10 cellular contexts compared by ENCODE assay signal in the genomic region with DNA sequence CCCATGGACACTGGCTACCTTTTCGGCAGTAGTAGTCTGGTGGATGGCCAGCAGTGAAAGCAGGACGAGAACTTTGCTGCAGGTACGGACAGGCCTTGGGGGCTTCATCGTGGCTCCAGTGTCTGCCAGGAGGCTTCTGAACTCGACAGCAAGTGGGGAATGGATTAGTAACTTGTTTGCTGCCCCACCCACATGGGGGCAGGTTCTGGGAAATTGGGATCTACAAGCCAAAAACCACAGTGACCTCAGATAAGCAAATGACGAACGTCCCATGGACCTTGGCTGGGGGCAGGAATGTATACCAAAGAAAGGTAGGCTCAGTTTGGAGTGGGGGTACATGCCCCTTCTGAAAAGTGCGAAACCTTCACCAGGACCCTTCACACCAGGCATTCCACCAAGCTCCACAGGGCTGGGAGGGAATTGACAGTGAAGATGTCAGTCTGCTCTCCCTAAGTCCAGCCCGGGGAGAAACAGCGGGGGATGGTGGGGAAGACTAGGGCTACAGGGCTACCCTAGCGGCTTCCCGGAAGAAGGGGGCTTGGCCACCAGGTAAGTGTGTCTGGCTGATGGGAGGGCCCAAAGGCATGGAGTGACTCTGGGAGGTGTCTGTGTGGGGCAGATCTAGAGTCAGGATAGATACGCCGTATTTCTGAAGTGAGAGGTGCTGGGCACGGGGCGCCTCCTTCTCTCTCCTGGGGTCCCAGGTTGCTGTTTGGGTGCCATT. TPM values are rescaled to one million over a fixed set of nuclear protein-coding genes. Genes with fewer than 3 reads are reported as not detected.
A peak's percentile ranks its signal among the peaks of the same experiment; 100 is the strongest.
DNase-seq lines count a peak whose midpoint lies in the region; ATAC-seq and TF ChIP-seq lines count a peak whose summit lies in the region.
"Had no signal": no experiment of that assay in that cellular context is flagged by ENCODE, and none has a peak within 500 bp of the region (broad histone marks: within the 10 kb centered on the region; RNA-seq: fewer than 3 reads in every experiment).

A gene (minus strand): TSS at position 138 of the 724 bp plus-strand sequence. CDS start 30 bp downstream, at position 108.

- TF ChIP-seq POLR2A in adrenal gland (IDR thresholded peaks at IDR 0.05), result no peak

- WGBS in adrenal gland, 4 donors, result 65 to 81% (median 73%) methylated on average over 10 to 16 of the region's 16 CpGs

- no peaks in the 10 kb centered on the region for H3K9me3 ChIP-seq in adrenal gland (replicated peaks in 1 of 3)
- no peaks in the 10 kb centered on the region for H3K9me3 ChIP-seq in lower lobe of right lung

- no peak within 1 kb of the TSS for H3K4me3 Mint-ChIP-seq in type B pancreatic cell

- H3K4me1 ChIP-seq in adrenal gland (replicated peaks in 1 of 2) (peaks cover 18 to 24% of the 10 kb centered on the region in 2 donors), lower lobe of right lung (no peaks in the 10 kb centered on the region)

- no peaks in the 10 kb centered on the region for H3K36me3 Mint-ChIP-seq in activated naive CD4-positive, alpha-beta T cell treated with anti-CD3 and anti-CD28 coated beads, Interleukin-2, amount 50 U/mL, for 72 hours
- H3K36me3 Mint-ChIP-seq in type B pancreatic cell, result no peaks in the 10 kb centered on the region

- no peaks in the 10 kb centered on the region for H3K9me3 Mint-ChIP-seq in activated naive CD4-positive, alpha-beta T cell treated with anti-CD3 and anti-CD28 coated beads, Interleukin-2, amount 50 U/mL, for 72 hours
- H3K9me3 Mint-ChIP-seq in type B pancreatic cell, result no peaks in the 10 kb centered on the region

- no peak for DNase-seq in activated naive CD4-positive, alpha-beta T cell treated with anti-CD3 and anti-CD28 coated beads, Interleukin-2, amount 50 U/mL, for 72 hours (ENCODE audit: low spot score in 2 of 2)
- no peak for DNase-seq in activated naive CD4-positive, alpha-beta T cell treated with Interleukin-2 at 50 U/mL for 16 hours
- DNase-seq in adrenal gland (peak in 6 of 7 donors; percentile 27 to 82 (median 63)), lower lobe of right lung (no peak), type B pancreatic cell (ENCODE audit: extremely low spot score, unreplicated experiment) (no peak), MV-4-11 (lab: John Stamatoyannopoulos, UW) (no peak), GF-D8 (lab: John Stamatoyannopoulos, UW) (no peak), head of caudate nucleus (no peak)
- DNase-seq: activated effector memory CD4-positive, alpha-beta T cell treated with anti-CD3 and anti-CD28 coated beads, Interleukin-2, amount 50 U/mL, for 16 hours had no signal

- no peaks in the 10 kb centered on the region for H3K27me3 Mint-ChIP-seq in type B pancreatic cell

- H3K36me3 ChIP-seq in adrenal gland (replicated peaks in 1 of 2), result no peaks in the 10 kb centered on the region
- peaks cover 1% of the 10 kb centered on the region for H3K36me3 ChIP-seq in lower lobe of right lung

- no peak within 1 kb of the TSS for H3K4me3 ChIP-seq in adrenal gland
- no peak within 1 kb of the TSS for H3K4me3 ChIP-seq in lower lobe of right lung

- H3K27ac ChIP-seq in adrenal gland (peak within 1 kb of the TSS in 3 of 5 donors; percentile 33 to 89 (median 77)), lower lobe of right lung (peak within 1 kb of the TSS; percentile 18)
- H3K27ac ChIP-seq: VCaP had no signal

- no peak for ATAC-seq in activated naive CD4-positive, alpha-beta T cell treated with anti-CD3 and anti-CD28 coated beads, Interleukin-2, amount 50 U/mL, for 72 hours
- no peak for ATAC-seq in lower lobe of right lung

- TF ChIP-seq CTCF in adrenal gland (IDR thresholded peaks at IDR 0.05) (no peak), lower lobe of right lung (IDR thresholded peaks at IDR 0.05) (no peak), type B pancreatic cell (conservative IDR thresholded peaks at IDR 0.05) (no peak)

- peaks cover 14% of the 10 kb centered on the region for H3K4me1 Mint-ChIP-seq in type B pancreatic cell (ENCODE audit: unreplicated experiment)

- H3K27me3 ChIP-seq in adrenal gland (no peaks in the 10 kb centered on the region), lower lobe of right lung (ENCODE audit: low read depth) (no peaks in the 10 kb centered on the region)

- intact Hi-C loops in adrenal gland (cut with DNase I) (no loop called here), lower lobe of right lung (cut with DNase I) (no loop called here), head of caudate nucleus (cut with DNase I) (no loop called here)

- H3K27ac Mint-ChIP-seq in activated naive CD4-positive, alpha-beta T cell treated with anti-CD3 and anti-CD28 coated beads, Interleukin-2, amount 50 U/mL, for 72 hours, result peak within 1 kb of the TSS; percentile 55 to 91
- no peak within 1 kb of the TSS for H3K27ac Mint-ChIP-seq in type B pancreatic cell

RNA-seq across cellular contexts. Expression of the gene that starts here (rescaled TPM):
- total RNA-seq in activated naive CD4-positive, alpha-beta T cell treated with anti-CD3 and anti-CD28 coated beads, Interleukin-2, amount 50 U/mL, for 72 hours, result 10 to 100 TPM in 1 of 2 donors, 1 to 10 TPM in 1; 1.5 to 16.5 TPM
- 100 to 1,000 TPM in 2 of 8 donors, 10 to 100 TPM in 6; 17.2 to 221 (median 45.5) TPM for total RNA-seq in adrenal gland
- polyA plus RNA-seq in adrenal gland, result 10 to 100 TPM; 10.6 to 71.6 (median 70.7) TPM
- total RNA-seq in lower lobe of right lung, result 23.7 TPM
- 4.1 and 14.0 TPM in 2 replicates for total RNA-seq in type B pancreatic cell (ENCODE audit: low replicate concordance)

Comparison
In these comparisons a context has a peak if more than half of its experiments do, and no peak if none do; other contexts are left out.
1. DNase-seq: peak in adrenal gland (6 of 7); none in activated naive CD4-positive, alpha-beta T cell treated with anti-CD3 and anti-CD28 coated beads, Interleukin-2, amount 50 U/mL, for 72 hours (0 of 2), activated naive CD4-positive, alpha-beta T cell treated with Interleukin-2 at 50 U/mL for 16 hours (single experiment), lower lobe of right lung (single experiment), type B pancreatic cell (single experiment), MV-4-11 (single experiment), GF-D8 (single experiment) and head of caudate nucleus (0 of 42).